ENCODE assay signal across 7 cellular contexts in genomic region chr20:38113401-38114325, GRCh38. TPM values are rescaled to one million over a fixed set of nuclear protein-coding genes. Genes with fewer than 3 reads are reported as not detected.
DNase-seq lines count a peak whose midpoint lies in the region; ATAC-seq and TF ChIP-seq lines count a peak whose summit lies in the region.

No MANE protein-coding gene starts in this region.

- peaks cover 19% of the 10 kb centered on the region for H3K27me3 Mint-ChIP-seq in activated T-helper 2 cell treated with anti-CD3 and anti-CD28 coated beads, Interferon-gamma antibody, Interleukin-2, Interleukin-4, amounts not matched to agents 10 μg/mL and 5 μg/mL and 100 μg/mL, durations not matched to agents 14 hours and 24 hours and 36 hours (ENCODE audit: low read depth)
- peaks cover 3% of the 10 kb centered on the region for H3K27me3 Mint-ChIP-seq in nephron progenitor cell (ENCODE audit: low read depth, poor library complexity)

- ATAC-seq in HG02610 (IDR thresholded peaks at IDR 0.05; ENCODE audit: unreplicated experiment) = no peak

- DNase-seq in GM10266 (ENCODE audit: extremely low spot score) (no peak), MV-4-11 (lab: John Stamatoyannopoulos, UW) (peak; percentile 74), nephron progenitor cell (peak; percentile 40), AG08395 (ENCODE audit: low spot score) (no peak)
- DNase-seq in activated T-helper 2 cell treated with anti-CD3 and anti-CD28 coated beads, Interferon-gamma antibody, Interleukin-2, Interleukin-4, amounts not matched to agents 10 μg/mL and 5 μg/mL and 100 μg/mL, durations not matched to agents 14 hours and 24 hours and 36 hours (ENCODE audit: low spot score) = peak; percentile 18
- no peak for DNase-seq in activated naive CD4-positive, alpha-beta T cell treated with anti-CD3 and anti-CD28 coated beads, Interleukin-2, amount 50 U/mL, for 16 hours

- intact Hi-C loops in activated T-helper 2 cell treated with anti-CD3 and anti-CD28 coated beads, Interferon-gamma antibody, Interleukin-2, Interleukin-4, amounts not matched to agents 10 μg/mL and 5 μg/mL and 100 μg/mL, durations not matched to agents 14 hours and 24 hours and 36 hours (cut with micrococcal nuclease) = loop anchor here (1.0 kb wide), 1 partner anchor 52 kb away; the partner anchor contains the start of gene TGM2

- no peak overlapping the region for H3K4me3 Mint-ChIP-seq in activated T-helper 2 cell treated with anti-CD3 and anti-CD28 coated beads, Interferon-gamma antibody, Interleukin-2, Interleukin-4, amounts not matched to agents 10 μg/mL and 5 μg/mL and 100 μg/mL, durations not matched to agents 14 hours and 24 hours and 36 hours (ENCODE audit: low read depth)
- no peak overlapping the region for H3K4me3 Mint-ChIP-seq in nephron progenitor cell

- peaks cover 3% of the 10 kb centered on the region for H3K4me1 Mint-ChIP-seq in activated T-helper 2 cell treated with anti-CD3 and anti-CD28 coated beads, Interferon-gamma antibody, Interleukin-2, Interleukin-4, amounts not matched to agents 10 μg/mL and 5 μg/mL and 100 μg/mL, durations not matched to agents 14 hours and 24 hours and 36 hours (ENCODE audit: low read depth)
- H3K4me1 Mint-ChIP-seq in nephron progenitor cell = peaks cover 41% of the 10 kb centered on the region

- peak; percentile 26 for TF ChIP-seq CTCF in GM10266 (IDR thresholded peaks at IDR 0.05; ENCODE audit: control insufficient read depth, insufficient read depth, low read depth, missing control alignments)
- peak; percentile 28 for TF ChIP-seq CTCF in nephron progenitor cell (IDR thresholded peaks at IDR 0.05)

- H3K9me3 Mint-ChIP-seq in activated T-helper 2 cell treated with anti-CD3 and anti-CD28 coated beads, Interferon-gamma antibody, Interleukin-2, Interleukin-4, amounts not matched to agents 10 μg/mL and 5 μg/mL and 100 μg/mL, durations not matched to agents 14 hours and 24 hours and 36 hours = no peaks in the 10 kb centered on the region
- peaks cover 7% of the 10 kb centered on the region for H3K9me3 Mint-ChIP-seq in nephron progenitor cell

- H3K36me3 Mint-ChIP-seq in activated T-helper 2 cell treated with anti-CD3 and anti-CD28 coated beads, Interferon-gamma antibody, Interleukin-2, Interleukin-4, amounts not matched to agents 10 μg/mL and 5 μg/mL and 100 μg/mL, durations not matched to agents 14 hours and 24 hours and 36 hours (ENCODE audit: low read depth) = no peaks in the 10 kb centered on the region
- no peaks in the 10 kb centered on the region for H3K36me3 Mint-ChIP-seq in nephron progenitor cell (ENCODE audit: low read depth)

- H3K27ac Mint-ChIP-seq in activated T-helper 2 cell treated with anti-CD3 and anti-CD28 coated beads, Interferon-gamma antibody, Interleukin-2, Interleukin-4, amounts not matched to agents 10 μg/mL and 5 μg/mL and 100 μg/mL, durations not matched to agents 14 hours and 24 hours and 36 hours = no peak overlapping the region
- H3K27ac Mint-ChIP-seq in nephron progenitor cell = no peak overlapping the region

RNA-seq across cellular contexts. Expression of gene TGM2, which starts 51.4 kb away (rescaled TPM):
- not detected in 2 replicates for total RNA-seq in activated T-helper 2 cell treated with anti-CD3 and anti-CD28 coated beads, Interferon-gamma antibody, Interleukin-2, Interleukin-4, amounts not matched to agents 10 μg/mL and 5 μg/mL and 100 μg/mL, durations not matched to agents 14 hours and 24 hours and 36 hours

Comparison
In these comparisons a context has a peak if more than half of its experiments do, and no peak if none do; other contexts are left out.
1. DNase-seq: peak in MV-4-11 (single experiment), activated T-helper 2 cell treated with anti-CD3 and anti-CD28 coated beads, Interferon-gamma antibody, Interleukin-2, Interleukin-4, amounts not matched to agents 10 μg/mL and 5 μg/mL and 100 μg/mL, durations not matched to agents 14 hours and 24 hours and 36 hours (single experiment) and nephron progenitor cell (single experiment); none in GM10266 (single experiment), activated naive CD4-positive, alpha-beta T cell treated with anti-CD3 and anti-CD28 coated beads, Interleukin-2, amount 50 U/mL, for 16 hours (single experiment) and AG08395 (single experiment).